Comparison of ENCODE assay signal across 11 cellular contexts in genomic region chr17:41655611-41656111, GRCh38. TPM values are rescaled to one million over a fixed set of nuclear protein-coding genes. Genes with fewer than 3 reads are reported as not detected.
DNase-seq lines count a peak whose midpoint lies in the region; ATAC-seq and TF ChIP-seq lines count a peak whose summit lies in the region.
"Had no signal": no experiment of that assay in that cellular context is flagged by ENCODE, and none has a peak within 500 bp of the region (broad histone marks: within the 10 kb centered on the region; RNA-seq: fewer than 3 reads in every experiment).

No MANE protein-coding gene starts in this region.

- H3K9me3 ChIP-seq in iPS-15b (ENCODE audit: control insufficient read depth, insufficient read depth, low read length), result no peaks in the 10 kb centered on the region
- no peaks in the 10 kb centered on the region for H3K9me3 ChIP-seq in thyroid gland

- H3K27ac ChIP-seq in thyroid gland, result peak overlapping the region; percentile 89 to 92 (median 91)

- intact Hi-C loops in thyroid gland (cut with DNase I), result no loop called here

- WGBS in thyroid gland, 2 donors, result 30 to 31% methylated on average over 11 to 12 of the region's 18 CpGs

- no peaks in the 10 kb centered on the region for H3K36me3 ChIP-seq in iPS-15b (ENCODE audit: control insufficient read depth, insufficient read depth, low read length)
- no peaks in the 10 kb centered on the region for H3K36me3 ChIP-seq in thyroid gland

- peaks cover 8% of the 10 kb centered on the region for H3K4me1 Mint-ChIP-seq in stimulated activated naive CD8-positive, alpha-beta T cell treated with anti-CD3 and anti-CD28 coated beads, Interleukin-15, amount 100 ng/mL, for 72 hours

- ATAC-seq in GM18505 (IDR thresholded peaks at IDR 0.05; ENCODE audit: unreplicated experiment), result no peak
- ATAC-seq in stimulated activated naive CD8-positive, alpha-beta T cell treated with anti-CD3 and anti-CD28 coated beads, Interleukin-15, amount 100 ng/mL, for 72 hours, result no peak
- ATAC-seq: effector memory CD8-positive, alpha-beta T cell had no signal

- H3K9me3 Mint-ChIP-seq in stimulated activated naive CD8-positive, alpha-beta T cell treated with anti-CD3 and anti-CD28 coated beads, Interleukin-15, amount 100 ng/mL, for 72 hours, result no peaks in the 10 kb centered on the region
- H3K9me3 Mint-ChIP-seq: activated T-helper 1 cell treated with anti-CD3 and anti-CD28 coated beads, Interleukin-12 subunit alpha, Interleukin-12 subunit beta, Interleukin-2, Interleukin-4 antibody, amounts not matched to agents 30 ng/mL and 10 ng/mL and 1 ng/mL, durations not matched to agents 14 hours and 24 hours and 36 hours; effector memory CD8-positive, alpha-beta T cell; naive B cell had no signal

- H3K4me1 ChIP-seq in iPS-15b (ENCODE audit: control insufficient read depth, insufficient read depth, low read length), result no peaks in the 10 kb centered on the region
- peaks cover 47 to 61% of the 10 kb centered on the region in 2 donors for H3K4me1 ChIP-seq in thyroid gland

- no peak for TF ChIP-seq CTCF in thyroid gland (IDR thresholded peaks at IDR 0.05)

- TF ChIP-seq POLR2A in thyroid gland (IDR thresholded peaks at IDR 0.05), result peak in 1 of 2 donors; percentile 56
- TF ChIP-seq POLR2A in GM18505 (IDR thresholded peaks at IDR 0.05; ENCODE audit: borderline replicate concordance, extremely low read depth, insufficient read depth, insufficient read length), result no peak

- H3K27me3 Mint-ChIP-seq in stimulated activated naive CD8-positive, alpha-beta T cell treated with anti-CD3 and anti-CD28 coated beads, Interleukin-15, amount 100 ng/mL, for 72 hours, result peaks cover 6% of the 10 kb centered on the region

- H3K4me3 Mint-ChIP-seq in stimulated activated naive CD8-positive, alpha-beta T cell treated with anti-CD3 and anti-CD28 coated beads, Interleukin-15, amount 100 ng/mL, for 72 hours, result no peak overlapping the region
- H3K4me3 Mint-ChIP-seq: activated T-helper 1 cell treated with anti-CD3 and anti-CD28 coated beads, Interleukin-12 subunit alpha, Interleukin-12 subunit beta, Interleukin-2, Interleukin-4 antibody, amounts not matched to agents 30 ng/mL and 10 ng/mL and 1 ng/mL, durations not matched to agents 14 hours and 24 hours and 36 hours; effector memory CD8-positive, alpha-beta T cell; naive B cell had no signal

- no peak overlapping the region for H3K27ac Mint-ChIP-seq in stimulated activated naive CD8-positive, alpha-beta T cell treated with anti-CD3 and anti-CD28 coated beads, Interleukin-15, amount 100 ng/mL, for 72 hours
- H3K27ac Mint-ChIP-seq: activated T-helper 1 cell treated with anti-CD3 and anti-CD28 coated beads, Interleukin-12 subunit alpha, Interleukin-12 subunit beta, Interleukin-2, Interleukin-4 antibody, amounts not matched to agents 30 ng/mL and 10 ng/mL and 1 ng/mL, durations not matched to agents 14 hours and 24 hours and 36 hours; naive B cell had no signal

- no peaks in the 10 kb centered on the region for H3K27me3 ChIP-seq in iPS-15b (ENCODE audit: control insufficient read depth, insufficient read depth, low read length)
- H3K27me3 ChIP-seq in thyroid gland, result no peaks in the 10 kb centered on the region

- DNase-seq in NCI-H510A treated with DMSO at 0.1 percent for 48 hours (lab: John Stamatoyannopoulos, UW) (peak; percentile 32), thyroid gland (peak; percentile 94 to 96), SW 1271 (lab: John Stamatoyannopoulos, UW) (no peak)
- no peak for DNase-seq in stimulated activated naive CD8-positive, alpha-beta T cell treated with anti-CD3 and anti-CD28 coated beads, Interleukin-15, amount 100 ng/mL, for 72 hours
- DNase-seq: effector memory CD8-positive, alpha-beta T cell; naive B cell; SHP77 had no signal

- H3K4me3 ChIP-seq in iPS-15b (ENCODE audit: low read depth, low read length), result no peak overlapping the region
- no peak overlapping the region for H3K4me3 ChIP-seq in thyroid gland (replicated peaks in 1 of 3)

- peak overlapping the region; percentile 47 for H3K9ac ChIP-seq in iPS-15b (ENCODE audit: low read depth, low read length)

RNA-seq across cellular contexts. Expression of gene KRT17, which starts 31.3 kb away (rescaled TPM):
- total RNA-seq in thyroid gland, result under 1 TPM in 1 of 4 donors, not detected in 3; 0.56 TPM
- total RNA-seq: activated T-helper 1 cell treated with anti-CD3 and anti-CD28 coated beads, Interleukin-12 subunit alpha, Interleukin-12 subunit beta, Interleukin-2, Interleukin-4 antibody, amounts not matched to agents 30 ng/mL and 10 ng/mL and 1 ng/mL, durations not matched to agents 14 hours and 24 hours and 36 hours had no signal

RNA-seq across cellular contexts. Expression of gene EIF1, which starts 33.0 kb away (rescaled TPM):
- 100 to 1,000 TPM; 119 to 171 (median 145) TPM for total RNA-seq in thyroid gland

RNA-seq across cellular contexts. Expression of gene KRT16, which starts 43.1 kb away (rescaled TPM):
- 1 to 10 TPM in 2 of 4 donors, not detected in 2; 1.3 to 2.0 TPM for total RNA-seq in thyroid gland
- total RNA-seq: activated T-helper 1 cell treated with anti-CD3 and anti-CD28 coated beads, Interleukin-12 subunit alpha, Interleukin-12 subunit beta, Interleukin-2, Interleukin-4 antibody, amounts not matched to agents 30 ng/mL and 10 ng/mL and 1 ng/mL, durations not matched to agents 14 hours and 24 hours and 36 hours had no signal

RNA-seq across cellular contexts. Expression of gene GAST, which starts 56.5 kb away (rescaled TPM):
- total RNA-seq in thyroid gland, result not detected
- total RNA-seq: activated T-helper 1 cell treated with anti-CD3 and anti-CD28 coated beads, Interleukin-12 subunit alpha, Interleukin-12 subunit beta, Interleukin-2, Interleukin-4 antibody, amounts not matched to agents 30 ng/mL and 10 ng/mL and 1 ng/mL, durations not matched to agents 14 hours and 24 hours and 36 hours; H4 had no signal

Comparison
In these comparisons a context has a peak if more than half of its experiments do, and no peak if none do; other contexts are left out.
1. DNase-seq: peak in NCI-H510A treated with DMSO at 0.1 percent for 48 hours (single experiment) and thyroid gland (2 of 2); none in SW 1271 (0 of 2) and stimulated activated naive CD8-positive, alpha-beta T cell treated with anti-CD3 and anti-CD28 coated beads, Interleukin-15, amount 100 ng/mL, for 72 hours (0 of 2).